13 cellular contexts compared by ENCODE assay signal in the genomic region with DNA sequence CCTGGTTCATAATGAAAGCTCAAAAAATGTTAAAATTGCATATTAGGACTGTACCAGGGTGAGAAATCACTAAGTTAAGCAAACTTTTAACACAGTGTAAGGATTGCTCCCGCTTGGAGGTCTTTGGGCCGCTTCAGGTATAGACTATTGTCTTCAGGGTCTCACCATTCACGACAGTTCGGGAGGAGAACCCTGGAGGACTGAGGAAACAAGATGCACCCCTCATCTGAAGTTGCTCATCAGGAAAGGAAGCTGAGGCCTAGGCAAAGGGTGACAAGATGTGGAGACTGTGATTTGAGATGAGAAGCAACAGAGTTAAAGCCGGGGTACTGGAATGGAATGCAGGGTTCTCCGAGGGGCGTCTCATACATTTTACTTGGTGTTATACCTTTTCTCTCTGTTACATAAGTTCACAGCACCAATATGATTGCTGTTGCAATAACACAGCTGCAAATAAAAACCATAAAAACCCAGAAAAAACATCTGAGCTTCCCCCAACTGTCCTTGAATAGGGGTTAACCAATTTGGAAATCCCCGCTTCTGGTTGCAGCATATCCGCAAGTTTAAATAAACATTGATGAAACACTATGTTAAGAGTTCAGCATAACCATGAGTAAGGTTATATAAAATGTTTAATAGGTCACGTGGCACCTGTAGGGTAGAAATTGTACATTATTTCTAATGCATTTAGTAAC. TPM values are rescaled to one million over a fixed set of nuclear protein-coding genes. Genes with fewer than 3 reads are reported as not detected.
DNase-seq lines count a peak whose midpoint lies in the region; ATAC-seq and TF ChIP-seq lines count a peak whose summit lies in the region.
"Had no signal": no experiment of that assay in that cellular context is flagged by ENCODE, and none has a peak within 500 bp of the region (broad histone marks: within the 10 kb centered on the region; RNA-seq: fewer than 3 reads in every experiment).

No MANE protein-coding gene starts in this region.

- no peaks in the 10 kb centered on the region for H3K27me3 ChIP-seq in breast epithelium

- peaks cover 23% of the 10 kb centered on the region for H3K4me1 Mint-ChIP-seq in stimulated activated memory B cell treated with anti-CD40 and anti-IgM and Interleukin-4, amounts not matched to agents 10 μg/mL and 1 μg/mL and 100 μg/mL, for 72 hours

- peak overlapping the region; percentile 47 for H3K27ac Mint-ChIP-seq in stimulated activated memory B cell treated with anti-CD40 and anti-IgM and Interleukin-4, amounts not matched to agents 10 μg/mL and 1 μg/mL and 100 μg/mL, for 72 hours

- H3K27ac ChIP-seq in breast epithelium = no peak overlapping the region
- H3K27ac ChIP-seq: hepatocyte, prostate gland had no signal

- H3K36me3 ChIP-seq in breast epithelium = no peaks in the 10 kb centered on the region
- H3K36me3 ChIP-seq: prostate gland had no signal

- ATAC-seq in activated CD4-positive, CD25-positive, alpha-beta regulatory T cell treated with anti-CD3 and anti-CD28 coated beads, Interleukin-2, amount 50 U/mL, for 24 hours = peak; percentile 62 to 70
- ATAC-seq in HG03565 (IDR thresholded peaks at IDR 0.05; ENCODE audit: unreplicated experiment) (peak; percentile 22), HG03378 (IDR thresholded peaks at IDR 0.05; ENCODE audit: unreplicated experiment) (no peak)
- peak; percentile 51 for ATAC-seq in stimulated activated memory B cell treated with anti-CD40 and anti-IgM and Interleukin-4, amounts not matched to agents 10 μg/mL and 1 μg/mL and 100 μg/mL, for 72 hours
- ATAC-seq: SK-N-SH treated with all-trans-retinoic acid at 6 μM for 48 hours had no signal

- H3K27me3 Mint-ChIP-seq in stimulated activated memory B cell treated with anti-CD40 and anti-IgM and Interleukin-4, amounts not matched to agents 10 μg/mL and 1 μg/mL and 100 μg/mL, for 72 hours = no peaks in the 10 kb centered on the region

- H3K4me3 Mint-ChIP-seq in stimulated activated memory B cell treated with anti-CD40 and anti-IgM and Interleukin-4, amounts not matched to agents 10 μg/mL and 1 μg/mL and 100 μg/mL, for 72 hours = no peak overlapping the region

- no peak overlapping the region for H3K4me3 ChIP-seq in astrocyte of the spinal cord (ENCODE audit: low read depth, low read length)
- H3K4me3 ChIP-seq in breast epithelium = no peak overlapping the region
- H3K4me3 ChIP-seq: hepatocyte, prostate gland had no signal

- H3K9me3 ChIP-seq in breast epithelium = no peaks in the 10 kb centered on the region
- H3K9me3 ChIP-seq: prostate gland had no signal

- no peaks in the 10 kb centered on the region for H3K9me3 Mint-ChIP-seq in stimulated activated memory B cell treated with anti-CD40 and anti-IgM and Interleukin-4, amounts not matched to agents 10 μg/mL and 1 μg/mL and 100 μg/mL, for 72 hours

- intact Hi-C loops in breast epithelium (cut with DNase I; ENCODE audit: low total_unique reads) = no loop called here

- no peak for DNase-seq in activated CD4-positive, CD25-positive, alpha-beta regulatory T cell (lab: John Stamatoyannopoulos, UW)
- peak; percentile 29 for DNase-seq in astrocyte of the spinal cord (ENCODE audit: low read depth, low spot score)
- DNase-seq in midbrain (lab: John Stamatoyannopoulos, UW) = no peak
- DNase-seq in breast epithelium (ENCODE audit: low spot score in 2 of 2) = no peak
- DNase-seq: activated naive CD4-positive, alpha-beta T cell; stimulated activated CD8-positive, alpha-beta memory T cell treated with anti-CD3 and anti-CD28 coated beads, Interleukin-4, amount 100 ng/mL, for 48 hours had no signal

- no peak for TF ChIP-seq POLR2A in breast epithelium (IDR thresholded peaks at IDR 0.05)

- no peaks in the 10 kb centered on the region for H3K36me3 Mint-ChIP-seq in stimulated activated memory B cell treated with anti-CD40 and anti-IgM and Interleukin-4, amounts not matched to agents 10 μg/mL and 1 μg/mL and 100 μg/mL, for 72 hours

- in situ Hi-C loops in astrocyte of the spinal cord (cut with HindIII; ENCODE audit: low sequenced_read_pairs) = no loop called here

- no peaks in the 10 kb centered on the region for H3K4me1 ChIP-seq in breast epithelium
- H3K4me1 ChIP-seq: prostate gland had no signal

- no peak for TF ChIP-seq CTCF in astrocyte of the spinal cord (IDR thresholded peaks at IDR 0.05; ENCODE audit: low read depth, low read length)
- no peak for TF ChIP-seq CTCF in breast epithelium (IDR thresholded peaks at IDR 0.05)

RNA-seq across cellular contexts. Expression of a gene that starts 40.1 kb away (rescaled TPM):
- total RNA-seq in breast epithelium = 1 to 10 TPM in 2 of 3 donors, under 1 TPM in 1; 0.98 to 1.6 (median 1.1) TPM

RNA-seq across cellular contexts. Expression of a gene that starts 40.4 kb away (rescaled TPM):
- total RNA-seq in breast epithelium = 10 to 100 TPM in 2 of 3 donors, 1 to 10 TPM in 1; 8.5 to 14.5 (median 13.4) TPM
